Comparison of ENCODE assay signal across 8 cellular contexts in genomic region chr2:55175254-55176093, GRCh38. TPM values are rescaled to one million over a fixed set of nuclear protein-coding genes. Genes with fewer than 3 reads are reported as not detected.
DNase-seq lines count a peak whose midpoint lies in the region; ATAC-seq and TF ChIP-seq lines count a peak whose summit lies in the region.

No MANE protein-coding gene starts in this region.

- peak overlapping the region in 1 of 3 donors; percentile 38 for H3K27ac Mint-ChIP-seq in CD4-positive, CD25-positive, alpha-beta regulatory T cell
- H3K27ac Mint-ChIP-seq in nephron, result no peak overlapping the region

- peaks cover 0 to 8% (median 7%) of the 10 kb centered on the region in 4 donors for H3K4me1 Mint-ChIP-seq in CD4-positive, CD25-positive, alpha-beta regulatory T cell
- H3K4me1 Mint-ChIP-seq in nephron, result peaks cover 28% of the 10 kb centered on the region

- no peak overlapping the region for H3K4me3 Mint-ChIP-seq in CD4-positive, CD25-positive, alpha-beta regulatory T cell
- no peak overlapping the region for H3K4me3 Mint-ChIP-seq in nephron

- H3K4me1 ChIP-seq in CD4-positive, CD25-positive, alpha-beta regulatory T cell (ENCODE audit: control insufficient read depth, insufficient read depth, low read length, poor library complexity, severe bottlenecking), result no peaks in the 10 kb centered on the region

- H3K4me3 ChIP-seq in CD4-positive, CD25-positive, alpha-beta regulatory T cell (ENCODE audit: low read depth, low read length), result no peak overlapping the region
- H3K4me3 ChIP-seq in epithelial cell of esophagus (ENCODE audit: low read length), result no peak overlapping the region
- H3K4me3 ChIP-seq in MG63, result no peak overlapping the region

- H3K27me3 Mint-ChIP-seq in CD4-positive, CD25-positive, alpha-beta regulatory T cell, result no peaks in the 10 kb centered on the region
- no peaks in the 10 kb centered on the region for H3K27me3 Mint-ChIP-seq in nephron (ENCODE audit: low read depth)

- no peaks in the 10 kb centered on the region for H3K27me3 ChIP-seq in CD4-positive, CD25-positive, alpha-beta regulatory T cell (ENCODE audit: control insufficient read depth, insufficient read depth, low read length)
- H3K27me3 ChIP-seq in MG63, result no peaks in the 10 kb centered on the region

- H3K9me3 Mint-ChIP-seq in CD4-positive, CD25-positive, alpha-beta regulatory T cell, result no peaks in the 10 kb centered on the region
- H3K9me3 Mint-ChIP-seq in nephron, result no peaks in the 10 kb centered on the region

- in situ Hi-C loops in KBM-7 (cut with MboI; ENCODE audit: low pct_unique_long_range_greater_than_20kb, low sequenced_read_pairs), result no loop called here

- H3K9me3 ChIP-seq in CD4-positive, CD25-positive, alpha-beta regulatory T cell (ENCODE audit: control insufficient read depth in 2 of 2, low read length in 2 of 2), result no peaks in the 10 kb centered on the region
- H3K9me3 ChIP-seq in MG63, result no peaks in the 10 kb centered on the region

- no peaks in the 10 kb centered on the region for H3K36me3 Mint-ChIP-seq in CD4-positive, CD25-positive, alpha-beta regulatory T cell
- H3K36me3 Mint-ChIP-seq in nephron (ENCODE audit: low read depth), result no peaks in the 10 kb centered on the region

- no peaks in the 10 kb centered on the region for H3K36me3 ChIP-seq in CD4-positive, CD25-positive, alpha-beta regulatory T cell (ENCODE audit: control insufficient read depth, insufficient read depth, low read length)
- H3K36me3 ChIP-seq in MG63, result no peaks in the 10 kb centered on the region

- DNase-seq in CD4-positive, CD25-positive, alpha-beta regulatory T cell, result peak in 2 of 3 donors; percentile 64 to 67
- DNase-seq in KBM-7 (peak; percentile 40), SHP77 (lab: John Stamatoyannopoulos, UW) (peak; percentile 88 to 89), epithelial cell of esophagus (ENCODE audit: low read depth) (peak; percentile 69), MG63 (no peak)

- ATAC-seq in CD4-positive, CD25-positive, alpha-beta regulatory T cell (ENCODE audit: low read depth in 2 of 2), result peak; percentile 82
- peak; percentile 86 for ATAC-seq in GM18861 (IDR thresholded peaks at IDR 0.05; ENCODE audit: unreplicated experiment)
- no peak for ATAC-seq in HG02588 (IDR thresholded peaks at IDR 0.05; ENCODE audit: unreplicated experiment)

- H3K27ac ChIP-seq in CD4-positive, CD25-positive, alpha-beta regulatory T cell (ENCODE audit: insufficient read depth, low read length, poor library complexity, severe bottlenecking), result no peak overlapping the region

- TF ChIP-seq CTCF in epithelial cell of esophagus (IDR thresholded peaks at IDR 0.05; ENCODE audit: insufficient read depth, low read depth, low read length, missing control alignments) (peak; percentile 53), nephron (IDR thresholded peaks at IDR 0.05; ENCODE audit: unreplicated experiment in 3 of 3) (peak; percentile 59 to 77 (median 63))

RNA-seq across cellular contexts. Expression of gene CLHC1, which starts 56.6 kb away (rescaled TPM):
- total RNA-seq in CD4-positive, CD25-positive, alpha-beta regulatory T cell, result 10.6 TPM
- polyA plus RNA-seq in CD4-positive, CD25-positive, alpha-beta regulatory T cell, result 1 to 10 TPM; 1.6 to 3.9 (median 1.9) TPM
- 2.3 and 3.2 TPM in 2 replicates for total RNA-seq in MG63 (2014; rRNA removed; shearing (Covaris generic); ENCODE audit: low replicate concordance)

RNA-seq across cellular contexts. Expression of gene RPS27A, which starts 57.0 kb away (rescaled TPM):
- total RNA-seq in CD4-positive, CD25-positive, alpha-beta regulatory T cell, result 1,249 TPM
- 1,000 to 10,000 TPM; 2,308 to 3,459 (median 2,918) TPM for polyA plus RNA-seq in CD4-positive, CD25-positive, alpha-beta regulatory T cell
- 1,753 and 2,210 TPM in 2 replicates for total RNA-seq in MG63 (2014; rRNA removed; shearing (Covaris generic); ENCODE audit: low replicate concordance)
